In the genomic region with DNA sequence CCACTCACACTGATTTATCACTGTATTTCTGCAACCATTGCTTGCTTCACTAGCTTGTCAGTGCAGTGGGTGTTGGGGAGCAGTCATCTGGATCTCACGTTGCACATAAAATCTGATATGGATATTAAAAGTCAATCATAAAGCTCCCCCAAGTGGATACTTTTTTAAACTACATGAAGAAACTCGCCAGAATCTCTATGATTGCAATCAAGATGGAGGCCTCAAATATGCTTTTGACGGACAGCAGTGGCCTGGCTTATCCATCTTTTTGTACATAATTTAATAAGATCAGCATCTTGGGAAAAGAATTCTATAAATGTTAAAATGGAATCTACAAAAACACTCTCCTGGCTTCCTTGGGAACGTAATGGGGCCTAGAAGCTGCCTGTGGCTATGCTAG, we compare ENCODE assay signal across 8 cellular contexts.
DNase-seq lines count a peak whose midpoint lies in the region; ATAC-seq, FAIRE-seq and TF ChIP-seq lines count a peak whose summit lies in the region.

No MANE protein-coding gene starts in this region.

- H3K9me3 ChIP-seq in SK-N-SH (no peaks in the 10 kb centered on the region), kidney (ENCODE audit: control insufficient read depth in 1 of 2, low read length in 2 of 2) (peaks cover 0 to 4% of the 10 kb centered on the region in 2 donors)

- H2BK120ac ChIP-seq in mesendoderm (ENCODE audit: low read depth, low read length): no peak overlapping the region

- DNase-seq in G401 (ENCODE audit: low spot score) (peak; percentile 79), SK-N-SH (peak; percentile 38), inferior parietal cortex (ENCODE audit: extremely low spot score) (peak; percentile 83), GM19240 (ENCODE audit: insufficient read length, low spot score) (no peak), kidney (no peak), mesendoderm (no peak)

- no peak for ATAC-seq in HG03439 (IDR thresholded peaks at IDR 0.05; ENCODE audit: unreplicated experiment)

- no peaks in the 10 kb centered on the region for H4K20me1 ChIP-seq in SK-N-SH (ENCODE audit: insufficient read depth)

- H2AK5ac ChIP-seq in mesendoderm (ENCODE audit: low read length): no peak overlapping the region

- H3K23ac ChIP-seq in mesendoderm (ENCODE audit: low read length): no peak overlapping the region

- H2BK5ac ChIP-seq in mesendoderm (ENCODE audit: low read length): no peak overlapping the region

- no peak overlapping the region for H3K9ac ChIP-seq in SK-N-SH
- no peak overlapping the region for H3K9ac ChIP-seq in kidney (ENCODE audit: low read length in 2 of 2)
- H3K9ac ChIP-seq in mesendoderm (ENCODE audit: low read length): no peak overlapping the region

- H3K27ac ChIP-seq in SK-N-SH (ENCODE audit: low read depth in 2 of 2, low read length in 1 of 2): no peak overlapping the region
- H3K27ac ChIP-seq in kidney (ENCODE audit: low read depth in 2 of 2, low read length in 2 of 2): no peak overlapping the region
- H3K27ac ChIP-seq in mesendoderm (ENCODE audit: low read depth, low read length): no peak overlapping the region

- intact Hi-C loops in kidney (cut with DNase I): no loop called here

- H4K5ac ChIP-seq in mesendoderm (ENCODE audit: low read length): no peak overlapping the region

- H3K4me1 ChIP-seq in SK-N-SH (ENCODE audit: control insufficient read depth in 1 of 2, insufficient read depth in 2 of 2, low read depth in 1 of 2, low read length in 1 of 2) (no peaks in the 10 kb centered on the region), kidney (ENCODE audit: control insufficient read depth in 1 of 2, insufficient read depth in 1 of 2, low read depth in 1 of 2, low read length in 2 of 2) (no peaks in the 10 kb centered on the region), mesendoderm (ENCODE audit: control insufficient read depth, low read depth, low read length) (no peaks in the 10 kb centered on the region)

- TF ChIP-seq RAD21 in SK-N-SH (IDR thresholded peaks at IDR 0.05; ENCODE audit: low read length): peak; percentile 59

- no peaks in the 10 kb centered on the region for H3K36me3 ChIP-seq in SK-N-SH (replicated peaks in 1 of 2; ENCODE audit: control insufficient read depth in 1 of 2, insufficient read depth in 2 of 2, low read length in 1 of 2)
- H3K36me3 ChIP-seq in kidney (ENCODE audit: control insufficient read depth in 1 of 2, insufficient read depth in 2 of 2, low read length in 2 of 2): no peaks in the 10 kb centered on the region
- H3K36me3 ChIP-seq in mesendoderm (ENCODE audit: control insufficient read depth, insufficient read depth, low read length): no peaks in the 10 kb centered on the region

- no peaks in the 10 kb centered on the region for H3K9me2 ChIP-seq in SK-N-SH

- H4K8ac ChIP-seq in mesendoderm (ENCODE audit: low read depth, low read length): no peak overlapping the region

- POLR2A ChIA-PET in SK-N-SH (lab: Yijun Ruan, JAX): no interaction called here

- H3K18ac ChIP-seq in mesendoderm (ENCODE audit: low read length): no peak overlapping the region

- H3K4me3 ChIP-seq in SK-N-SH (ENCODE audit: low read depth in 2 of 2, low read length in 1 of 2) (no peak overlapping the region), kidney (ENCODE audit: low read length in 2 of 2) (no peak overlapping the region), mesendoderm (ENCODE audit: low read length) (no peak overlapping the region)

- H3K56ac ChIP-seq in mesendoderm (ENCODE audit: low read length): no peak overlapping the region

- no peaks in the 10 kb centered on the region for H3K79me1 ChIP-seq in mesendoderm (ENCODE audit: low read length)

- in situ Hi-C loops in G401 (cut with HindIII; ENCODE audit: low sequenced_read_pairs): no loop called here

- H3K4me2 ChIP-seq in SK-N-SH: no peak overlapping the region
- no peak overlapping the region for H3K4me2 ChIP-seq in mesendoderm (ENCODE audit: low read length)

- peak; percentile 47; the same call in 1 of the 2 replicates for TF ChIP-seq CTCF in LNCAP (IDR thresholded peaks at IDR 0.05)
- peak; percentile 59 for TF ChIP-seq CTCF in SK-N-SH (IDR thresholded peaks at IDR 0.05)
- no peak for TF ChIP-seq CTCF in kidney (IDR thresholded peaks at IDR 0.05; ENCODE audit: borderline replicate concordance, extremely low read depth, insufficient read depth)

- no peak for TF ChIP-seq EP300 in SK-N-SH (IDR thresholded peaks at IDR 0.05; ENCODE audit: borderline replicate concordance in 1 of 2, low read depth in 1 of 2, low read length in 1 of 2)

- FAIRE-seq in kidney (lab: Jason Lieb, UNC): no peak

- WGBS in SK-N-SH (ENCODE audit: low lambda C conversion rate): 7% methylated on average over 4 of the region's 4 CpGs
- no CpG with 5 or more reads among the region's 4 CpGs for WGBS in mesendoderm (ENCODE audit: extremely low coverage, insufficient coverage, low lambda C conversion rate)

- peak overlapping the region; percentile 89 for H2AFZ ChIP-seq in SK-N-SH (ENCODE audit: low read depth)

- H3F3A ChIP-seq in SK-N-SH (replicated peaks; ENCODE audit: insufficient read depth): no peaks in the 10 kb centered on the region

- CTCF ChIA-PET in SK-N-SH (lab: Yijun Ruan, JAX): interaction anchor here (0.6 to 1.9 kb wide), 12 partner anchors 9 to 246 kb away, joined by 3 to 8 read pairs (median 4); no protein-coding TSS in a partner anchor

- no peak overlapping the region for H2BK15ac ChIP-seq in mesendoderm (replicated peaks; ENCODE audit: low read depth)

- peaks cover 5% of the 10 kb centered on the region; the same call in 1 of the 2 replicates for H3K27me3 ChIP-seq in SK-N-SH (ENCODE audit: insufficient read depth)
- no peaks in the 10 kb centered on the region for H3K27me3 ChIP-seq in mesendoderm (ENCODE audit: insufficient read depth, low read length, poor library complexity)

- H3K79me2 ChIP-seq in SK-N-SH (ENCODE audit: insufficient read depth) (no peaks in the 10 kb centered on the region), mesendoderm (ENCODE audit: control insufficient read depth, insufficient read depth, low read length) (no peaks in the 10 kb centered on the region)

- H3K4ac ChIP-seq in mesendoderm (ENCODE audit: low read depth, low read length): no peak overlapping the region

TF ChIP-seq in SK-N-SH, 30 proteins besides CTCF, POLR2A, EP300 and RAD21:
- TF ChIP-seq, protein P1, sequence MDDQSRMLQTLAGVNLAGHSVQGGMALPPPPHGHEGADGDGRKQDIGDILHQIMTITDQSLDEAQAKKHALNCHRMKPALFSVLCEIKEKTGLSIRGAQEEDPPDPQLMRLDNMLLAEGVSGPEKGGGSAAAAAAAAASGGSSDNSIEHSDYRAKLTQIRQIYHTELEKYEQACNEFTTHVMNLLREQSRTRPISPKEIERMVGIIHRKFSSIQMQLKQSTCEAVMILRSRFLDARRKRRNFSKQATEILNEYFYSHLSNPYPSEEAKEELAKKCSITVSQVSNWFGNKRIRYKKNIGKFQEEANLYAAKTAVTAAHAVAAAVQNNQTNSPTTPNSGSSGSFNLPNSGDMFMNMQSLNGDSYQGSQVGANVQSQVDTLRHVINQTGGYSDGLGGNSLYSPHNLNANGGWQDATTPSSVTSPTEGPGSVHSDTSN (IDR thresholded peaks at IDR 0.05): peak; percentile 31; the same call in 1 of the 2 replicates
- TF ChIP-seq YY1 (IDR thresholded peaks at IDR 0.05; ENCODE audit: low read depth): peak; percentile 60; the same call in 1 of the 2 replicates
- no peak for TF ChIP-seq NFIC (IDR thresholded peaks at IDR 0.05; ENCODE audit: borderline replicate concordance)
- TF ChIP-seq MEF2A (IDR thresholded peaks at IDR 0.05; ENCODE audit: borderline replicate concordance, low read depth): no peak
- TF ChIP-seq FOXJ3 (CRISPR knock-in tag; IDR thresholded peaks at IDR 0.05): no peak
- no peak for TF ChIP-seq GATA2 (CRISPR knock-in tag; IDR thresholded peaks at IDR 0.05)
- TF ChIP-seq, protein P2, sequence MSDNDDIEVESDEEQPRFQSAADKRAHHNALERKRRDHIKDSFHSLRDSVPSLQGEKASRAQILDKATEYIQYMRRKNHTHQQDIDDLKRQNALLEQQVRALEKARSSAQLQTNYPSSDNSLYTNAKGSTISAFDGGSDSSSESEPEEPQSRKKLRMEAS (IDR thresholded peaks at IDR 0.05; ENCODE audit: low read depth): peak; percentile 84
- TF ChIP-seq CHD2 (IDR thresholded peaks at IDR 0.05; ENCODE audit: low read length, partially characterized antibody): no peak
- no peak for TF ChIP-seq EZH2phosphoT487 (IDR thresholded peaks at IDR 0.05; ENCODE audit: borderline replicate concordance, low read depth)
- TF ChIP-seq TCF12 (IDR thresholded peaks at IDR 0.05): peak; percentile 64
- TF ChIP-seq SIN3A (IDR thresholded peaks at IDR 0.05; ENCODE audit: borderline replicate concordance, low read depth, low read length): no peak
- TF ChIP-seq TEAD4 (IDR thresholded peaks at IDR 0.05; ENCODE audit: borderline replicate concordance, insufficient read depth): no peak
- no peak for TF ChIP-seq NRF1 (IDR thresholded peaks at IDR 0.05; ENCODE audit: low read depth, low read length)
- peak; percentile 34 for TF ChIP-seq SMC3 (IDR thresholded peaks at IDR 0.05; ENCODE audit: low read depth, low read length)
- no peak for TF ChIP-seq FOSL2 (IDR thresholded peaks at IDR 0.05; ENCODE audit: borderline replicate concordance, low read depth)
- no peak for TF ChIP-seq RXRA (IDR thresholded peaks at IDR 0.05; ENCODE audit: borderline replicate concordance, low read depth)
- TF ChIP-seq GABPA (IDR thresholded peaks at IDR 0.05; ENCODE audit: low read depth): no peak
TF ChIP-seq in SK-N-SH: peak in this region for 5.

Comparison
In these comparisons a context has a peak if more than half of its experiments do, and no peak if none do; other contexts are left out.
1. DNase-seq: peak in G401 (single experiment), SK-N-SH (single experiment) and inferior parietal cortex (single experiment); none in GM19240 (single experiment), kidney (single experiment) and mesendoderm (single experiment).